ENCODE assay signal across 9 cellular contexts in the genomic region with DNA sequence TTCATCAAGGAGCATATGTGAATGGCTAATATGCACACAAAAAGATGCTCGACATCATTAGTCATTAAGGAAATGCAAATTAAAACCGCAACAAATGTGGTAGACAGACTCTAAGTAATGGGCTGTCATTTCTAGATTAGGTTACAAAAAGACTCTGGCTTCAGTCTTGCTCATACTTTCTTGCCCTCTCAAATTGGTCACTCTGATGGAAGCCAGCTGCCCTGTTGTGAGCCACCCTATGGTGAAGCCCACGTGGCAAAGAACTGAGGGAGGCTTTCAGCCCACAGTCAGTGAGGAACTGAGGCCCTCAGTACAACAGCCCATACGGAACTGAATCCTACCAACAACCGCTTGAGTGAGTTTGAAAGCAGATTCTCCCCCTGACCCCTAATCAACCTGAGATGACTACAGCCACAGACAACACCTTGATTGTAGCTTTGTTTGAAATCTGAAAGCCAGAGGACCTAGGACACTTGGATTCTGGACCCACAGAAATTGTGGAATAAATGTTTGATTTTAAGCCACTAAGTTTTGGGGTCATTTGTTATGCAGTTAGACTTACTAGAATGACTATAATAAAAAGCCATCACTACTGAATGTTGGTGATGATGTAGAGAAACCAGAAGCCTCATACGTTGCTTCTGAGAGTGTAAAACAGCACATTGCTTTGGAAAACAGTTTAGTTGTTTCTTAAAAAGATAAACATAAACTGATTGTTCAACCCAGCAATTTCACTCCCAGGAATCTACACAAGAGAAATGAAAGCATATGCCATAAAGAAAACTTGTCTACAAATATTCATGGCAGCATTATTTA. TPM values are rescaled to one million over a fixed set of nuclear protein-coding genes. Genes with fewer than 3 reads are reported as not detected.
A peak's percentile ranks its signal among the peaks of the same experiment; 100 is the strongest.
DNase-seq lines count a peak whose midpoint lies in the region; ATAC-seq, FAIRE-seq and TF ChIP-seq lines count a peak whose summit lies in the region.
"Had no signal": no experiment of that assay in that cellular context is flagged by ENCODE, and none has a peak within 500 bp of the region (broad histone marks: within the 10 kb centered on the region; RNA-seq: fewer than 3 reads in every experiment).

No MANE protein-coding gene starts in this region.

- H4K91ac ChIP-seq in trophoblast cell (ENCODE audit: low read depth, low read length) = no peak overlapping the region

- no peak overlapping the region for H3K9ac ChIP-seq in trophoblast cell (ENCODE audit: low read length)

- H3K27ac Mint-ChIP-seq in activated T-cell treated with anti-CD3 and anti-CD28 coated beads, Interleukin-2, amount 50 U/mL, for 72 hours = no peak overlapping the region
- H3K27ac Mint-ChIP-seq in T-helper 2 cell treated with Interferon-gamma antibody and Interleukin-4, amounts not matched to agents 5 μg/mL and 100 μg/mL, for 36 hours = no peak overlapping the region

- H3F3A ChIP-seq in DOHH2 (ENCODE audit: control insufficient read depth, insufficient read depth) = no peaks in the 10 kb centered on the region

- peak; percentile 94 for ATAC-seq in HG03039 (IDR thresholded peaks at IDR 0.05; ENCODE audit: unreplicated experiment)
- ATAC-seq in activated T-cell treated with anti-CD3 and anti-CD28 coated beads, Interleukin-2, amount 50 U/mL, for 72 hours (replicated peaks in 1 of 2) = peak; percentile 88 to 97

- H3K9me3 Mint-ChIP-seq in activated T-cell treated with anti-CD3 and anti-CD28 coated beads, Interleukin-2, amount 50 U/mL, for 72 hours = no peaks in the 10 kb centered on the region
- no peaks in the 10 kb centered on the region for H3K9me3 Mint-ChIP-seq in T-helper 2 cell treated with Interferon-gamma antibody and Interleukin-4, amounts not matched to agents 5 μg/mL and 100 μg/mL, for 36 hours

- no peaks in the 10 kb centered on the region for H3K27me3 Mint-ChIP-seq in activated T-cell treated with anti-CD3 and anti-CD28 coated beads, Interleukin-2, amount 50 U/mL, for 72 hours (ENCODE audit: low read depth)
- no peaks in the 10 kb centered on the region for H3K27me3 Mint-ChIP-seq in T-helper 2 cell treated with Interferon-gamma antibody and Interleukin-4, amounts not matched to agents 5 μg/mL and 100 μg/mL, for 36 hours (ENCODE audit: low read depth)

- H3K14ac ChIP-seq in trophoblast cell (ENCODE audit: low read length) = no peak overlapping the region

- H3K36me3 Mint-ChIP-seq in activated T-cell treated with anti-CD3 and anti-CD28 coated beads, Interleukin-2, amount 50 U/mL, for 72 hours (ENCODE audit: insufficient read depth in 2 of 2) = no peaks in the 10 kb centered on the region
- no peaks in the 10 kb centered on the region for H3K36me3 Mint-ChIP-seq in T-helper 2 cell treated with Interferon-gamma antibody and Interleukin-4, amounts not matched to agents 5 μg/mL and 100 μg/mL, for 36 hours (ENCODE audit: low read depth)

- H3K4ac ChIP-seq in trophoblast cell (ENCODE audit: low read depth, low read length) = no peak overlapping the region

- H3K27ac ChIP-seq in DOHH2 (ENCODE audit: low read depth, low read length) = peak overlapping the region; percentile 75
- H3K27ac ChIP-seq in trophoblast cell (ENCODE audit: low read depth, low read length) = no peak overlapping the region

- H2BK5ac ChIP-seq in trophoblast cell (ENCODE audit: low read depth, low read length, poor library complexity) = no peak overlapping the region

- H3K18ac ChIP-seq in trophoblast cell (ENCODE audit: low read length) = no peak overlapping the region

- no peak overlapping the region for H3K23ac ChIP-seq in trophoblast cell (ENCODE audit: low read length)

- no peak overlapping the region for H2AK5ac ChIP-seq in trophoblast cell (ENCODE audit: low read length)

- no peak overlapping the region for H2BK12ac ChIP-seq in trophoblast cell (ENCODE audit: low read length)

- H3K4me1 Mint-ChIP-seq in activated T-cell treated with anti-CD3 and anti-CD28 coated beads, Interleukin-2, amount 50 U/mL, for 72 hours (ENCODE audit: low read depth) = peaks cover 5% of the 10 kb centered on the region
- no peaks in the 10 kb centered on the region for H3K4me1 Mint-ChIP-seq in T-helper 2 cell treated with Interferon-gamma antibody and Interleukin-4, amounts not matched to agents 5 μg/mL and 100 μg/mL, for 36 hours (ENCODE audit: low read depth)

- no peaks in the 10 kb centered on the region for H4K20me1 ChIP-seq in DOHH2 (ENCODE audit: control insufficient read depth, insufficient read depth, low read depth, low read length)

- H2BK120ac ChIP-seq in trophoblast cell (ENCODE audit: insufficient read depth, low read length, poor library complexity) = no peak overlapping the region

- H3K4me2 ChIP-seq in DOHH2 (ENCODE audit: low read length) = peak overlapping the region; percentile 82
- no peak overlapping the region for H3K4me2 ChIP-seq in trophoblast cell (ENCODE audit: low read length)

- DNase-seq in GM19239 (ENCODE audit: insufficient read length, low spot score) (peak; percentile 30), OCI-M2 (lab: John Stamatoyannopoulos, UW; ENCODE audit: unreplicated experiment) (no peak), NCI-H774 (lab: John Stamatoyannopoulos, UW) (no peak), trophoblast cell (no peak)
- DNase-seq in activated T-cell treated with anti-CD3 and anti-CD28 coated beads, Interleukin-2, amount 50 U/mL, for 72 hours = peak; percentile 19 to 27
- no peak for DNase-seq in T-helper 2 cell treated with Interferon-gamma antibody and Interleukin-4, amounts not matched to agents 5 μg/mL and 100 μg/mL, for 36 hours (ENCODE audit: low spot score)
- DNase-seq: NCI-H510A had no signal

- peaks cover 24% of the 10 kb centered on the region for H3K4me1 ChIP-seq in DOHH2 (ENCODE audit: control insufficient read depth, low read length)
- H3K4me1 ChIP-seq in trophoblast cell (ENCODE audit: control insufficient read depth in 1 of 2, insufficient read depth in 2 of 2, low read length in 2 of 2) = no peaks in the 10 kb centered on the region

- H3K4me3 ChIP-seq in DOHH2 (ENCODE audit: low read length) (peak overlapping the region; percentile 57), trophoblast cell (ENCODE audit: low read depth, low read length) (no peak overlapping the region)

- H4K8ac ChIP-seq in trophoblast cell (ENCODE audit: low read depth, low read length) = no peak overlapping the region

- peak overlapping the region in 1 of 2 donors; percentile 21 for H3K4me3 Mint-ChIP-seq in activated T-cell treated with anti-CD3 and anti-CD28 coated beads, Interleukin-2, amount 50 U/mL, for 72 hours
- H3K4me3 Mint-ChIP-seq in T-helper 2 cell treated with Interferon-gamma antibody and Interleukin-4, amounts not matched to agents 5 μg/mL and 100 μg/mL, for 36 hours = no peak overlapping the region

- no peaks in the 10 kb centered on the region for H3K79me1 ChIP-seq in trophoblast cell (ENCODE audit: low read length)

- H3K36me3 ChIP-seq in DOHH2 (ENCODE audit: control insufficient read depth, low read length) (no peaks in the 10 kb centered on the region), trophoblast cell (ENCODE audit: control insufficient read depth in 1 of 2, insufficient read depth in 2 of 2, low read length in 2 of 2) (no peaks in the 10 kb centered on the region)

- no peak overlapping the region for H4K12ac ChIP-seq in trophoblast cell (ENCODE audit: low read depth, low read length)

- no CpG with 5 or more reads among the region's 6 CpGs for WGBS in trophoblast cell (ENCODE audit: extremely low coverage, insufficient coverage, insufficient read length)

- H3K9me3 ChIP-seq in DOHH2 (ENCODE audit: control insufficient read depth, insufficient read depth, low read length) = no peaks in the 10 kb centered on the region
- no peaks in the 10 kb centered on the region for H3K9me3 ChIP-seq in trophoblast cell (ENCODE audit: insufficient read depth, low read depth, low read length)

- H2AFZ ChIP-seq in trophoblast cell (ENCODE audit: insufficient read depth, low read length, poor library complexity) = no peak overlapping the region

- H3K27me3 ChIP-seq in DOHH2 (ENCODE audit: control insufficient read depth, low read length) (no peaks in the 10 kb centered on the region), trophoblast cell (ENCODE audit: insufficient read depth, low read length) (no peaks in the 10 kb centered on the region)

- no peaks in the 10 kb centered on the region for H3K9me2 ChIP-seq in DOHH2 (replicated peaks; ENCODE audit: control insufficient read depth, low read length)

- no peak for TF ChIP-seq CTCF in DOHH2 (IDR thresholded peaks at IDR 0.05; ENCODE audit: low read depth, low read length, poor library complexity, severe bottlenecking)

- H3K79me2 ChIP-seq in DOHH2 (ENCODE audit: control insufficient read depth, low read length) (no peaks in the 10 kb centered on the region), trophoblast cell (ENCODE audit: control insufficient read depth, insufficient read depth, low read length, poor library complexity) (no peaks in the 10 kb centered on the region)

- FAIRE-seq in GM19239 (lab: Jason Lieb, UNC) = peak; percentile 70

RNA-seq across cellular contexts. Expression of a gene that starts 45.7 kb away (rescaled TPM):
- total RNA-seq in activated T-cell treated with anti-CD3 and anti-CD28 coated beads, Interleukin-2, amount 50 U/mL, for 72 hours = 1 to 10 TPM; 5.3 to 6.9 TPM
- 0.56 and 0.78 TPM in 2 replicates for polyA plus RNA-seq in trophoblast cell (2013)

RNA-seq across cellular contexts. Expression of a gene that starts 55.3 kb away (rescaled TPM):
- total RNA-seq in activated T-cell treated with anti-CD3 and anti-CD28 coated beads, Interleukin-2, amount 50 U/mL, for 72 hours = under 1 TPM in 1 of 2 donors, not detected in 1; 0.05 TPM
- 0.22 and 0.29 TPM in 2 replicates for polyA plus RNA-seq in trophoblast cell (2013)

Comparison
In these comparisons a context has a peak if more than half of its experiments do, and no peak if none do; other contexts are left out.
1. DNase-seq: peak in GM19239 (single experiment) and activated T-cell treated with anti-CD3 and anti-CD28 coated beads, Interleukin-2, amount 50 U/mL, for 72 hours (2 of 2); none in T-helper 2 cell treated with Interferon-gamma antibody and Interleukin-4, amounts not matched to agents 5 μg/mL and 100 μg/mL, for 36 hours (single experiment), OCI-M2 (single experiment), NCI-H774 (single experiment) and trophoblast cell (0 of 2).